ENCODE assay signal across 9 cellular contexts in the genomic region with DNA sequence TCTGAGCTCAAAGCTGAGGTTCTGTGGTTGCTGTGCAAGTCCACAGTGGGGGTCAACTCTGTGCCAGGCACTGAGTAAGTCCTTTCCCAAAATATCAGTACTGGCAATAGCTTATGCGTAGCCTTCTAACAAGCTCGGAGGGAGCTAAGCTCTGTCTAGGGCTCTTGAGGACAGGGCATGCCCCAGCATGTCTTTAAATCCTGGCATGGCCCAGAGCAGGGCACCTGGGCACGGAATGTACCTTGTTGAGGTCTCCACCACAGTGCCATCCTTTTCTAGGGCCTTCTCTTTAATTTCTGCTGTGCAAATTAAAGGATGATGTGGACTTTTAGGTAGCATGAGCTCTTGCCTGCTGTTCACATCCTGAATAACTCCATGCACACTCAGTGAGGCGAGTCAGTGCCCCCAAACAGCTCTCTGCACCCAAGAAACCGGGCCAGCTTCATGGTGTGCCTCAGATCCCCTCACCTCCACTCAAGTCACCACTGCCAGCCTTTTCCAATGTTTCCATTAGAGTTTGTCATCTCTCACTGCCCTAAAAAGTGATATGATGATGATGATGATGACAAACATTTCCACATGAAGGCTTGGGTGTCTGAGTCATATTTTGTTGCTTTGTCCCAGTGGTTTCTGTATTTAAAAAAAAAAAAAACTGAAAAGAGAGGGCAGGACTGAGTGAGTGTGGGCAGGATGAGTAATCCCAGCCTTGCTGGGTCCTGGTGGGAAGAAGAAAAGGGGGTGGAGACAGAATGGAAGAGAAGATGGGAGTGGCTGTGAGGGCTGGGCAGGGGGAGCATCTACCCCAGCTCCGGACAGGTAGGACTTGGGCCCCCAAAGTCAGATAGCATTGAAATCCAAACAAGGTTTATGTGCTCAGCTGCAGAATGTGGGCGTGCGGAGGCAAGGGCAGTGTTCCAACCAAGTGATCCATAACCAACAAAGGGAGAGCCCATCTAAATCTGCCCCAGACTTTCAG.
A peak's percentile ranks its signal among the peaks of the same experiment; 100 is the strongest.
DNase-seq lines count a peak whose midpoint lies in the region; FAIRE-seq and TF ChIP-seq lines count a peak whose summit lies in the region.
"Had no signal": no experiment of that assay in that cellular context is flagged by ENCODE, and none has a peak within 500 bp of the region (broad histone marks: within the 10 kb centered on the region; RNA-seq: fewer than 3 reads in every experiment).

No MANE protein-coding gene starts in this region.

- in situ Hi-C loops in astrocyte of the spinal cord (cut with HindIII; ENCODE audit: low sequenced_read_pairs): no loop called here

- POLR2A ChIA-PET in GM10248 (lab: Yijun Ruan, JAX): no interaction called here

- CTCF ChIA-PET in GM10248 (lab: Yijun Ruan, JAX): interaction anchor here (0.8 kb wide), 1 partner anchor 9 kb away, joined by 4 read pairs; no protein-coding TSS in a partner anchor

- WGBS in mesodermal cell (ENCODE audit: insufficient coverage in 2 of 2), 2 experiments: 76 to 91% methylated on average over 6 to 8 of the region's 8 CpGs

- H3K27me3 ChIP-seq in MG63: no peaks in the 10 kb centered on the region

- H3K27ac ChIP-seq in mesodermal cell (ENCODE audit: low read depth, low read length, severe bottlenecking) (peak overlapping the region; percentile 16), kidney (ENCODE audit: low read depth in 2 of 2, low read length in 2 of 2) (no peak overlapping the region)

- peaks cover 26% of the 10 kb centered on the region for H3K4me1 ChIP-seq in mesodermal cell (ENCODE audit: control insufficient read depth, insufficient read depth, low read length, poor library complexity, severe bottlenecking)
- H3K4me1 ChIP-seq in kidney (ENCODE audit: control insufficient read depth in 1 of 2, insufficient read depth in 1 of 2, low read depth in 1 of 2, low read length in 2 of 2): no peaks in the 10 kb centered on the region

- intact Hi-C loops in kidney (cut with DNase I): no loop called here

- no peak overlapping the region for H3K9ac ChIP-seq in kidney (ENCODE audit: low read length in 2 of 2)

- TF ChIP-seq CTCF in AG10803 (conservative IDR thresholded peaks at IDR 0.05; ENCODE audit: low read length) (no peak), astrocyte of the spinal cord (IDR thresholded peaks at IDR 0.05; ENCODE audit: low read depth, low read length) (no peak), GM10248 (IDR thresholded peaks at IDR 0.05; ENCODE audit: control extremely low read depth, extremely low read depth, low read depth, missing control alignments) (no peak), kidney (IDR thresholded peaks at IDR 0.05; ENCODE audit: borderline replicate concordance, extremely low read depth, insufficient read depth) (no peak)

- DNase-seq in AG10803 (ENCODE audit: low read depth): peak; percentile 65
- DNase-seq in MG63: peak; percentile 63
- DNase-seq in astrocyte of the spinal cord (ENCODE audit: low read depth, low spot score): peak; percentile 90
- no peak for DNase-seq in GM10248 (ENCODE audit: extremely low spot score)
- DNase-seq in ecto neural progenitor cell (ENCODE audit: low spot score): no peak
- no peak for DNase-seq in 8988T
- DNase-seq in kidney: no peak
- DNase-seq: DND-41 had no signal

- H3K36me3 ChIP-seq in MG63 (no peaks in the 10 kb centered on the region), mesodermal cell (ENCODE audit: control insufficient read depth, insufficient read depth, low read length) (no peaks in the 10 kb centered on the region), kidney (ENCODE audit: control insufficient read depth in 1 of 2, insufficient read depth in 2 of 2, low read length in 2 of 2) (no peaks in the 10 kb centered on the region)

- H3K4me3 ChIP-seq in AG10803 (ENCODE audit: low read length) (no peak overlapping the region), MG63 (no peak overlapping the region), astrocyte of the spinal cord (ENCODE audit: low read depth, low read length) (no peak overlapping the region), mesodermal cell (ENCODE audit: extremely low read depth, insufficient read depth, low read length, poor library complexity, severe bottlenecking) (no peak overlapping the region), kidney (ENCODE audit: low read length in 2 of 2) (no peak overlapping the region)

- no peak for FAIRE-seq in kidney (lab: Jason Lieb, UNC)

- peaks cover 3% of the 10 kb centered on the region; the same call in 1 of the 2 replicates for H3K9me3 ChIP-seq in MG63
- H3K9me3 ChIP-seq in mesodermal cell (ENCODE audit: control insufficient read depth, low read length): no peaks in the 10 kb centered on the region
- no peaks in the 10 kb centered on the region for H3K9me3 ChIP-seq in kidney (ENCODE audit: control insufficient read depth in 1 of 2, low read length in 2 of 2)

Comparison
In these comparisons a context has a peak if more than half of its experiments do, and no peak if none do; other contexts are left out.
1. DNase-seq: peak in AG10803 (single experiment), MG63 (single experiment) and astrocyte of the spinal cord (single experiment); none in GM10248 (single experiment), ecto neural progenitor cell (single experiment), 8988T (single experiment) and kidney (single experiment).